In genomic region chr7:24318326-24318725, GRCh38 we compare ENCODE assay signal across 12 cellular contexts. TPM values are rescaled to one million over a fixed set of nuclear protein-coding genes. Genes with fewer than 3 reads are reported as not detected.
DNase-seq lines count a peak whose midpoint lies in the region; ATAC-seq and TF ChIP-seq lines count a peak whose summit lies in the region.
"Had no signal": no experiment of that assay in that cellular context is flagged by ENCODE, and none has a peak within 500 bp of the region (broad histone marks: within the 10 kb centered on the region; RNA-seq: fewer than 3 reads in every experiment).

No MANE protein-coding gene starts in this region.

- H3K4me1 Mint-ChIP-seq in chondrocyte (ENCODE audit: low read depth) (no peaks in the 10 kb centered on the region), neural progenitor cell (no peaks in the 10 kb centered on the region)
- no peaks in the 10 kb centered on the region for H3K4me1 Mint-ChIP-seq in activated T-cell treated with anti-CD3 and anti-CD28 coated beads, Interleukin-2, amount 50 U/mL, for 4 hours (ENCODE audit: low read depth)

- H3K9ac ChIP-seq in neural progenitor cell: no peak overlapping the region

- H3K79me2 ChIP-seq in neural progenitor cell (ENCODE audit: low read depth): no peaks in the 10 kb centered on the region

- no peaks in the 10 kb centered on the region for H3K4me1 ChIP-seq in neural progenitor cell

- DNase-seq in DMS53 (lab: John Stamatoyannopoulos, UW) (peak; percentile 64), DMS53 treated with DMSO at 0.1 percent for 48 hours (lab: John Stamatoyannopoulos, UW; ENCODE audit: unreplicated experiment) (no peak), M059J (ENCODE audit: low read depth) (peak; percentile 40), chondrocyte (ENCODE audit: low spot score) (no peak), neural progenitor cell (ENCODE audit: low spot score) (peak; percentile 63), GM19240 (ENCODE audit: insufficient read length, low spot score) (no peak), NCI-H1048 (lab: John Stamatoyannopoulos, UW) (no peak)
- DNase-seq in activated T-cell treated with anti-CD3 and anti-CD28 coated beads, Interleukin-2, amount 50 U/mL, for 4 hours: no peak

- H3K27ac ChIP-seq in neural progenitor cell: no peak overlapping the region
- H3K27ac ChIP-seq: thoracic aorta had no signal

- no peak overlapping the region for H3K4me2 ChIP-seq in neural progenitor cell

- no peaks in the 10 kb centered on the region for H3K27me3 ChIP-seq in neural progenitor cell

- H4K20me1 ChIP-seq in neural progenitor cell (ENCODE audit: low read depth): no peaks in the 10 kb centered on the region

- no peaks in the 10 kb centered on the region for H3K9me3 ChIP-seq in neural progenitor cell (ENCODE audit: low read depth)
- H3K9me3 ChIP-seq: thoracic aorta had no signal

- no peak overlapping the region for H3K4me3 ChIP-seq in neural progenitor cell
- H3K4me3 ChIP-seq: thoracic aorta had no signal

- H3K27me3 Mint-ChIP-seq in chondrocyte (ENCODE audit: low read depth) (peaks cover 32% of the 10 kb centered on the region), neural progenitor cell (ENCODE audit: insufficient read depth, low read depth) (no peaks in the 10 kb centered on the region)
- H3K27me3 Mint-ChIP-seq in activated T-cell treated with anti-CD3 and anti-CD28 coated beads, Interleukin-2, amount 50 U/mL, for 4 hours (ENCODE audit: low read depth): peaks cover 12% of the 10 kb centered on the region

- TF ChIP-seq CTCF in chondrocyte (IDR thresholded peaks at IDR 0.05) (peak; percentile 55), neural progenitor cell (IDR thresholded peaks at IDR 0.05) (peak; percentile 71)

- no peaks in the 10 kb centered on the region for H3K36me3 ChIP-seq in neural progenitor cell
- H3K36me3 ChIP-seq: thoracic aorta had no signal

- no peak overlapping the region for H3K27ac Mint-ChIP-seq in chondrocyte (ENCODE audit: unreplicated experiment)
- H3K27ac Mint-ChIP-seq in neural progenitor cell: no peak overlapping the region
- H3K27ac Mint-ChIP-seq: activated naive CD8-positive, alpha-beta T cell; mesothelial cell of epicardium had no signal

- H3K36me3 Mint-ChIP-seq in chondrocyte (ENCODE audit: low read depth) (no peaks in the 10 kb centered on the region), neural progenitor cell (no peaks in the 10 kb centered on the region)
- no peaks in the 10 kb centered on the region for H3K36me3 Mint-ChIP-seq in activated T-cell treated with anti-CD3 and anti-CD28 coated beads, Interleukin-2, amount 50 U/mL, for 4 hours (ENCODE audit: insufficient read depth)
- H3K36me3 Mint-ChIP-seq: activated naive CD8-positive, alpha-beta T cell; mesothelial cell of epicardium had no signal

- ATAC-seq in activated T-cell treated with anti-CD3 and anti-CD28 coated beads, Interleukin-2, amount 50 U/mL, for 4 hours: no peak
- ATAC-seq: esophagus mucosa had no signal

- H3K9me3 Mint-ChIP-seq in chondrocyte (ENCODE audit: low read depth) (no peaks in the 10 kb centered on the region), neural progenitor cell (no peaks in the 10 kb centered on the region)
- no peaks in the 10 kb centered on the region for H3K9me3 Mint-ChIP-seq in activated T-cell treated with anti-CD3 and anti-CD28 coated beads, Interleukin-2, amount 50 U/mL, for 4 hours
- H3K9me3 Mint-ChIP-seq: mesothelial cell of epicardium had no signal

- H3K4me3 Mint-ChIP-seq in chondrocyte (ENCODE audit: unreplicated experiment) (no peak overlapping the region), neural progenitor cell (no peak overlapping the region)
- no peak overlapping the region for H3K4me3 Mint-ChIP-seq in activated T-cell treated with anti-CD3 and anti-CD28 coated beads, Interleukin-2, amount 50 U/mL, for 4 hours
- H3K4me3 Mint-ChIP-seq: activated naive CD8-positive, alpha-beta T cell; mesothelial cell of epicardium had no signal

- H3F3A ChIP-seq in neural progenitor cell (ENCODE audit: low read depth): no peaks in the 10 kb centered on the region

- no peak overlapping the region for H2AFZ ChIP-seq in neural progenitor cell (replicated peaks)

RNA-seq across cellular contexts. Expression of gene NPY, which starts 34.3 kb away (rescaled TPM):
- total RNA-seq in M059J (2014; rRNA removed; shearing (Covaris generic)): 2.4 TPM in 1 of 2 replicates, not detected in the other
- total RNA-seq in chondrocyte (not detected in 3 replicates), neural progenitor cell (ENCODE audit: low replicate concordance) (not detected in 2 replicates)
- total RNA-seq in activated T-cell treated with anti-CD3 and anti-CD28 coated beads, Interleukin-2, amount 50 U/mL, for 4 hours: not detected
- total RNA-seq: esophagus mucosa, mesothelial cell of epicardium, thoracic aorta had no signal

Comparison
In these comparisons a context has a peak if more than half of its experiments do, and no peak if none do; other contexts are left out.
1. DNase-seq: peak in DMS53 (single experiment), M059J (single experiment) and neural progenitor cell (single experiment); none in DMS53 treated with DMSO at 0.1 percent for 48 hours (single experiment), chondrocyte (single experiment), GM19240 (single experiment), NCI-H1048 (single experiment) and activated T-cell treated with anti-CD3 and anti-CD28 coated beads, Interleukin-2, amount 50 U/mL, for 4 hours (single experiment).